ENCODE assay signal across 14 cellular contexts in genomic region chr6:150686566-150686965, GRCh38.
A peak's percentile ranks its signal among the peaks of the same experiment; 100 is the strongest.
DNase-seq lines count a peak whose midpoint lies in the region; ATAC-seq, FAIRE-seq and TF ChIP-seq lines count a peak whose summit lies in the region.
"Had no signal": no experiment of that assay in that cellular context is flagged by ENCODE, and none has a peak within 500 bp of the region (broad histone marks: within the 10 kb centered on the region; RNA-seq: fewer than 3 reads in every experiment).

No MANE protein-coding gene starts in this region.

- H3K9me1 ChIP-seq in keratinocyte (ENCODE audit: control insufficient read depth, extremely low read depth, insufficient read depth, low read length): no peaks in the 10 kb centered on the region

- H3K4me1 ChIP-seq in Caco-2 (peaks cover 35% of the 10 kb centered on the region), OCI-LY1 (ENCODE audit: insufficient read depth, low read length, severe bottlenecking) (peaks cover 100% of the 10 kb centered on the region), keratinocyte (ENCODE audit: control insufficient read depth, extremely low read depth, insufficient read depth, low read length) (peaks cover 6% of the 10 kb centered on the region), smooth muscle cell (ENCODE audit: low read depth) (no peaks in the 10 kb centered on the region)
- no peaks in the 10 kb centered on the region for H3K4me1 ChIP-seq in effector memory CD4-positive, alpha-beta T cell (ENCODE audit: control insufficient read depth, insufficient read depth, low read length, poor library complexity, severe bottlenecking)

- peak; percentile 76 to 83 for DNase-seq in Caco-2
- no peak for DNase-seq in keratinocyte (ENCODE audit: low read depth, low spot score)
- DNase-seq in smooth muscle cell (lab: John Stamatoyannopoulos, UW; ENCODE audit: unreplicated experiment): no peak
- DNase-seq in natural killer cell: no peak
- DNase-seq in DMS153 (lab: John Stamatoyannopoulos, UW): no peak
- no peak for DNase-seq in effector memory CD4-positive, alpha-beta T cell
- DNase-seq: HCEC 1CT, NCI-H2107 had no signal

- BruUV-seq in Caco-2 (replicated peaks; lab: Mats Ljungman, UMichigan): no TSS peak

- H3K4me3 Mint-ChIP-seq in Caco-2 (ENCODE audit: unreplicated experiment) (peak overlapping the region; percentile 75), natural killer cell (no peak overlapping the region)
- H3K4me3 Mint-ChIP-seq: neural crest cell, T-helper 17 cell had no signal

- no peak for FAIRE-seq in keratinocyte (lab: Jason Lieb, UNC)

- H4K20me1 ChIP-seq in OCI-LY1 (ENCODE audit: insufficient read depth, low read length) (no peaks in the 10 kb centered on the region), keratinocyte (ENCODE audit: control insufficient read depth, extremely low read depth, insufficient read depth, low read length) (no peaks in the 10 kb centered on the region), smooth muscle cell (ENCODE audit: low read depth) (no peaks in the 10 kb centered on the region)

- intact Hi-C loops in Caco-2 (cut with micrococcal nuclease; ENCODE audit: unreplicated experiment): loop anchor here (1.0 to 2.0 kb wide), 5 partner anchors 35 to 268 kb away; no protein-coding TSS in a partner anchor
- intact Hi-C loops in natural killer cell (cut with micrococcal nuclease): no loop called here

- no peak overlapping the region for H2AFZ ChIP-seq in OCI-LY1 (ENCODE audit: low read length)
- H2AFZ ChIP-seq in keratinocyte (ENCODE audit: control insufficient read depth, low read length): no peak overlapping the region
- H2AFZ ChIP-seq in smooth muscle cell (ENCODE audit: low read depth): no peak overlapping the region

- CTCF ChIA-PET in Caco-2 (lab: Charles Lee): interaction anchor here (0.6 to 3.5 kb wide), 17 partner anchors 10 to 269 kb away, joined by 3 to 33 read pairs (median 5); no protein-coding TSS in a partner anchor

- H3K79me2 ChIP-seq in OCI-LY1 (ENCODE audit: insufficient read depth, low read length) (peaks cover 41% of the 10 kb centered on the region), keratinocyte (ENCODE audit: control insufficient read depth, insufficient read depth, low read length) (no peaks in the 10 kb centered on the region), smooth muscle cell (ENCODE audit: low read depth) (no peaks in the 10 kb centered on the region)

- H3K27me3 Mint-ChIP-seq in Caco-2 (ENCODE audit: insufficient read depth, unreplicated experiment) (no peaks in the 10 kb centered on the region), natural killer cell (ENCODE audit: low read depth in 2 of 2) (no peaks in the 10 kb centered on the region)
- H3K27me3 Mint-ChIP-seq: T-helper 17 cell had no signal

- no peaks in the 10 kb centered on the region for H3K9me2 ChIP-seq in OCI-LY1 (ENCODE audit: low read depth, low read length)

- H3K27me3 ChIP-seq in Caco-2 (replicated peaks; ENCODE audit: control insufficient read depth, insufficient read depth, low read length) (no peaks in the 10 kb centered on the region), OCI-LY1 (ENCODE audit: insufficient read depth, low read length) (no peaks in the 10 kb centered on the region), keratinocyte (ENCODE audit: control insufficient read depth, extremely low read depth, insufficient read depth, low read length) (no peaks in the 10 kb centered on the region), smooth muscle cell (ENCODE audit: low read depth) (no peaks in the 10 kb centered on the region)
- H3K27me3 ChIP-seq in effector memory CD4-positive, alpha-beta T cell (replicated peaks; ENCODE audit: control insufficient read depth, insufficient read depth, low read length, poor library complexity, severe bottlenecking): no peaks in the 10 kb centered on the region
- H3K27me3 ChIP-seq: body of pancreas, upper lobe of right lung had no signal

- H3K27ac ChIP-seq in OCI-LY1 (ENCODE audit: low read depth, low read length, poor library complexity, severe bottlenecking): peak overlapping the region; percentile 76
- no peak overlapping the region for H3K27ac ChIP-seq in keratinocyte (ENCODE audit: control insufficient read depth, insufficient read depth, low read length)
- no peak overlapping the region for H3K27ac ChIP-seq in smooth muscle cell (ENCODE audit: low read depth)
- H3K27ac ChIP-seq in effector memory CD4-positive, alpha-beta T cell (ENCODE audit: insufficient read depth, low read length, poor library complexity, severe bottlenecking): no peak overlapping the region
- H3K27ac ChIP-seq: body of pancreas, upper lobe of right lung had no signal

- H3K9me3 Mint-ChIP-seq in Caco-2 (ENCODE audit: unreplicated experiment) (no peaks in the 10 kb centered on the region), natural killer cell (no peaks in the 10 kb centered on the region)
- H3K9me3 Mint-ChIP-seq: activated naive CD4-positive, alpha-beta T cell treated with anti-CD3 and anti-CD28 coated beads, Interleukin-2, amount 50 U/mL, for 72 hours; neural crest cell had no signal

- peaks cover 11% of the 10 kb centered on the region for H3F3A ChIP-seq in OCI-LY1 (ENCODE audit: insufficient read depth, low read length)
- no peaks in the 10 kb centered on the region for H3F3A ChIP-seq in smooth muscle cell (ENCODE audit: low read depth)

- POLR2A ChIA-PET in Caco-2 (lab: Charles Lee): interaction anchor here (0.6 to 2.2 kb wide), 6 partner anchors 9 to 310 kb away, joined by 3 to 12 read pairs (median 5); no protein-coding TSS in a partner anchor

- 61% methylated on average over 12 of the region's 12 CpGs for WGBS in smooth muscle cell (ENCODE audit: low lambda C conversion rate)

- dilution Hi-C loops in keratinocyte (cut with MboI; ENCODE audit: extremely low pct_ligation_motif_present, low sequenced_read_pairs): no loop called here

- H3K4me3 ChIP-seq in Caco-2 (ENCODE audit: low read depth, low read length) (peak overlapping the region; percentile 33), OCI-LY1 (ENCODE audit: low read depth, low read length, poor library complexity, severe bottlenecking) (peak overlapping the region; percentile 23), keratinocyte (ENCODE audit: control insufficient read depth in 2 of 3, extremely low read depth in 1 of 3, insufficient read depth in 2 of 3, low read depth in 1 of 3, low read length in 3 of 3) (no peak overlapping the region), smooth muscle cell (peak overlapping the region; percentile 9)
- H3K4me3 ChIP-seq in effector memory CD4-positive, alpha-beta T cell (ENCODE audit: insufficient read depth, low read depth, low read length, poor library complexity, severe bottlenecking): no peak overlapping the region
- H3K4me3 ChIP-seq: body of pancreas, upper lobe of right lung had no signal

- H3K4me1 Mint-ChIP-seq in Caco-2 (ENCODE audit: low read depth, unreplicated experiment): peaks cover 20% of the 10 kb centered on the region
- no peaks in the 10 kb centered on the region for H3K4me1 Mint-ChIP-seq in natural killer cell
- H3K4me1 Mint-ChIP-seq: neural crest cell had no signal

- TF ChIP-seq CTCF in Caco-2 (IDR thresholded peaks at IDR 0.05; ENCODE audit: insufficient read depth in 1 of 2, low read depth in 1 of 2, low read length in 1 of 2, severe bottlenecking in 1 of 2, unreplicated experiment in 1 of 2) (no peak), OCI-LY1 (IDR thresholded peaks at IDR 0.05; ENCODE audit: low read length) (no peak), keratinocyte (optimal IDR thresholded peaks at IDR 0.05 in 1 of 3, IDR thresholded peaks at IDR 0.05 in 1 of 3, conservative IDR thresholded peaks at IDR 0.05 in 1 of 3; ENCODE audit: extremely low read depth in 1 of 3, insufficient read depth in 2 of 3, low read length in 3 of 3) (no peak), smooth muscle cell (IDR thresholded peaks at IDR 0.05; ENCODE audit: borderline replicate concordance, insufficient read depth, poor library complexity, severe bottlenecking) (no peak), natural killer cell (IDR thresholded peaks at IDR 0.05) (no peak)

- no peaks in the 10 kb centered on the region for H3K36me3 ChIP-seq in Caco-2 (ENCODE audit: control insufficient read depth, insufficient read depth, low read length)
- H3K36me3 ChIP-seq in OCI-LY1 (ENCODE audit: insufficient read depth, low read length): peaks cover 20% of the 10 kb centered on the region; the same call in 1 of the 2 replicates
- no peaks in the 10 kb centered on the region for H3K36me3 ChIP-seq in keratinocyte (ENCODE audit: control insufficient read depth in 2 of 2, extremely low read depth in 1 of 2, insufficient read depth in 2 of 2, low read length in 2 of 2)
- H3K36me3 ChIP-seq in smooth muscle cell (ENCODE audit: low read depth): no peaks in the 10 kb centered on the region
- H3K36me3 ChIP-seq in effector memory CD4-positive, alpha-beta T cell (ENCODE audit: control insufficient read depth, insufficient read depth, low read length): no peaks in the 10 kb centered on the region
- H3K36me3 ChIP-seq: upper lobe of right lung had no signal

- H3K36me3 Mint-ChIP-seq in Caco-2 (ENCODE audit: insufficient read depth, unreplicated experiment) (peaks cover 14% of the 10 kb centered on the region), natural killer cell (no peaks in the 10 kb centered on the region)
- H3K36me3 Mint-ChIP-seq: activated naive CD4-positive, alpha-beta T cell treated with anti-CD3 and anti-CD28 coated beads, Interleukin-2, amount 50 U/mL, for 72 hours had no signal

- 0 out of 2 replicates have a peak, but pooled peaks cover 3% of the 10 kb centered on the region for H3K9me3 ChIP-seq in Caco-2
- no peaks in the 10 kb centered on the region for H3K9me3 ChIP-seq in OCI-LY1 (ENCODE audit: low read length)
- no peaks in the 10 kb centered on the region for H3K9me3 ChIP-seq in keratinocyte (ENCODE audit: control insufficient read depth, low read depth, low read length)
- H3K9me3 ChIP-seq in smooth muscle cell (replicated peaks; ENCODE audit: low read depth): no peaks in the 10 kb centered on the region
- H3K9me3 ChIP-seq in effector memory CD4-positive, alpha-beta T cell (ENCODE audit: control insufficient read depth, low read length): no peaks in the 10 kb centered on the region
- H3K9me3 ChIP-seq: body of pancreas, upper lobe of right lung had no signal

- peak overlapping the region; percentile 52 for H3K4me2 ChIP-seq in OCI-LY1 (ENCODE audit: low read length)
- H3K4me2 ChIP-seq in keratinocyte (ENCODE audit: control insufficient read depth, extremely low read depth, insufficient read depth, low read depth, low read length): peak overlapping the region; percentile 23
- no peak overlapping the region for H3K4me2 ChIP-seq in smooth muscle cell

- ATAC-seq in natural killer cell: no peak
- ATAC-seq: body of pancreas had no signal

- peak overlapping the region; percentile 13; the same call in 1 of the 2 replicates for H3K9ac ChIP-seq in OCI-LY1 (ENCODE audit: low read length)
- H3K9ac ChIP-seq in keratinocyte (ENCODE audit: control insufficient read depth, extremely low read depth, insufficient read depth, low read length): no peak overlapping the region
- no peak overlapping the region for H3K9ac ChIP-seq in smooth muscle cell (ENCODE audit: low read depth)

- H3K27ac Mint-ChIP-seq in Caco-2 (ENCODE audit: unreplicated experiment): peak overlapping the region; percentile 79
- no peak overlapping the region for H3K27ac Mint-ChIP-seq in natural killer cell
- H3K27ac Mint-ChIP-seq: activated naive CD4-positive, alpha-beta T cell treated with anti-CD3 and anti-CD28 coated beads, Interleukin-2, amount 50 U/mL, for 72 hours; T-helper 17 cell had no signal

Comparison
In these comparisons a context has a peak if more than half of its experiments do, and no peak if none do; other contexts are left out.
1. DNase-seq: peak in Caco-2 (2 of 2); none in keratinocyte (single experiment), smooth muscle cell (single experiment), natural killer cell (single experiment), DMS153 (single experiment) and effector memory CD4-positive, alpha-beta T cell (0 of 3).
2. H3K4me3 ChIP-seq: peak in Caco-2 (single experiment), OCI-LY1 (single experiment) and smooth muscle cell (single experiment); none in keratinocyte (0 of 3) and effector memory CD4-positive, alpha-beta T cell (single experiment).